Comparison of ENCODE assay signal across 17 cellular contexts in genomic region chr10:89348458-89348857, GRCh38. TPM values are rescaled to one million over a fixed set of nuclear protein-coding genes. Genes with fewer than 3 reads are reported as not detected.
DNase-seq lines count a peak whose midpoint lies in the region; ATAC-seq and TF ChIP-seq lines count a peak whose summit lies in the region.
"Had no signal": no experiment of that assay in that cellular context is flagged by ENCODE, and none has a peak within 500 bp of the region (broad histone marks: within the 10 kb centered on the region; RNA-seq: fewer than 3 reads in every experiment).

No MANE protein-coding gene starts in this region.

- H3K4me1 ChIP-seq in BLaER1 treated with 17β-estradiol and CSF1 and Interleukin-3, amounts not matched to agents 10 nM and 100 nM = peaks cover 44 to 83% (median 56%) of the 10 kb centered on the region in 10 experiments
- H3K4me1 ChIP-seq in Loucy (ENCODE audit: insufficient read depth, low read length, poor library complexity, severe bottlenecking) = peaks cover 49% of the 10 kb centered on the region
- H3K4me1 ChIP-seq in gastroesophageal sphincter = peaks cover 4 to 44% (median 23%) of the 10 kb centered on the region in 3 donors
- H3K4me1 ChIP-seq in psoas muscle = peaks cover 46% of the 10 kb centered on the region

- intact Hi-C loops in psoas muscle (cut with DNase I) = no loop called here

- H3K9ac ChIP-seq in BLaER1 treated with 17β-estradiol and CSF1 and Interleukin-3, amounts not matched to agents 10 nM and 100 nM = peak overlapping the region in 7 of 11 experiments; percentile 0 to 51 (median 30); a peak in 7 of 22 replicates
- no peak overlapping the region for H3K9ac ChIP-seq in Loucy (ENCODE audit: low read depth, low read length, poor library complexity, severe bottlenecking)

- no peak overlapping the region for H3K4me3 ChIP-seq in BLaER1 treated with 17β-estradiol and CSF1 and Interleukin-3, amounts not matched to agents 10 nM and 100 nM
- H3K4me3 ChIP-seq in Loucy (ENCODE audit: low read length, poor library complexity, severe bottlenecking) (peak overlapping the region; percentile 9), gastroesophageal sphincter (no peak overlapping the region), psoas muscle (no peak overlapping the region)
- H3K4me3 ChIP-seq: MG63 had no signal

- no peaks in the 10 kb centered on the region; the same call in 1 of the 2 replicates for H3F3A ChIP-seq in Loucy (ENCODE audit: low read depth)

- TF ChIP-seq EP300 in gastroesophageal sphincter (IDR thresholded peaks at IDR 0.05) = no peak

- H3K36me3 ChIP-seq in BLaER1 treated with 17β-estradiol and CSF1 and Interleukin-3, amounts not matched to agents 10 nM and 100 nM = no peaks in the 10 kb centered on the region
- H3K36me3 ChIP-seq in Loucy (ENCODE audit: insufficient read depth, low read length) (no peaks in the 10 kb centered on the region), gastroesophageal sphincter (no peaks in the 10 kb centered on the region), psoas muscle (ENCODE audit: insufficient read depth in 1 of 2, low read depth in 1 of 2) (no peaks in the 10 kb centered on the region)
- H3K36me3 ChIP-seq: brain microvascular endothelial cell, MG63 had no signal

- no peaks in the 10 kb centered on the region for H3K79me2 ChIP-seq in Loucy (ENCODE audit: insufficient read depth, low read length)

- peaks cover 2 to 8% (median 6%) of the 10 kb centered on the region in 11 experiments; a peak in 18 of 22 replicates for H3K9me3 ChIP-seq in BLaER1 treated with 17β-estradiol and CSF1 and Interleukin-3, amounts not matched to agents 10 nM and 100 nM (replicated peaks in 1 of 11)
- H3K9me3 ChIP-seq in Loucy (ENCODE audit: insufficient read depth, low read depth, low read length) = no peaks in the 10 kb centered on the region
- H3K9me3 ChIP-seq in gastroesophageal sphincter = no peaks in the 10 kb centered on the region
- no peaks in the 10 kb centered on the region for H3K9me3 ChIP-seq in psoas muscle
- H3K9me3 ChIP-seq: MG63 had no signal

- H3K9me2 ChIP-seq in Loucy (replicated peaks; ENCODE audit: low read depth, low read length) = no peaks in the 10 kb centered on the region

- ATAC-seq in gastroesophageal sphincter = no peak
- no peak for ATAC-seq in psoas muscle
- no peak for ATAC-seq in activated T-helper 17 cell treated with anti-CD3 and anti-CD28 coated beads, Interleukin-2, amount 50 U/mL, for 72 hours (replicated peaks)
- ATAC-seq in activated naive CD8-positive, alpha-beta T cell treated with anti-CD3 and anti-CD28 coated beads, Interleukin-2, amount 50 U/mL, for 24 hours = no peak
- ATAC-seq: SK-N-SH treated with all-trans-retinoic acid at 6 μM for 48 hours had no signal

- H2AFZ ChIP-seq in Loucy (ENCODE audit: low read length) = no peak overlapping the region

- TF ChIP-seq CTCF in Loucy (conservative IDR thresholded peaks at IDR 0.05; ENCODE audit: low read length) (no peak), gastroesophageal sphincter (IDR thresholded peaks at IDR 0.05) (no peak), psoas muscle (IDR thresholded peaks at IDR 0.05) (no peak)

- no peaks in the 10 kb centered on the region for H3K9me3 Mint-ChIP-seq in activated T-helper 17 cell treated with anti-CD3 and anti-CD28 coated beads, Interleukin-2, amount 50 U/mL, for 72 hours
- no peaks in the 10 kb centered on the region for H3K9me3 Mint-ChIP-seq in activated naive CD8-positive, alpha-beta T cell treated with anti-CD3 and anti-CD28 coated beads, Interleukin-2, amount 50 U/mL, for 24 hours
- H3K9me3 Mint-ChIP-seq: activated naive CD4-positive, alpha-beta T cell treated with anti-CD3 and anti-CD28 coated beads, Interleukin-2, amount 50 U/mL, for 24 hours had no signal

- no peak overlapping the region for H3K4me3 Mint-ChIP-seq in activated T-helper 17 cell treated with anti-CD3 and anti-CD28 coated beads, Interleukin-2, amount 50 U/mL, for 72 hours
- H3K4me3 Mint-ChIP-seq in activated naive CD8-positive, alpha-beta T cell treated with anti-CD3 and anti-CD28 coated beads, Interleukin-2, amount 50 U/mL, for 24 hours = no peak overlapping the region
- H3K4me3 Mint-ChIP-seq: activated naive CD4-positive, alpha-beta T cell treated with anti-CD3 and anti-CD28 coated beads, Interleukin-2, amount 50 U/mL, for 24 hours had no signal

- H3K4me1 Mint-ChIP-seq in activated T-helper 17 cell treated with anti-CD3 and anti-CD28 coated beads, Interleukin-2, amount 50 U/mL, for 72 hours = peaks cover 19% of the 10 kb centered on the region
- peaks cover 31% of the 10 kb centered on the region for H3K4me1 Mint-ChIP-seq in activated naive CD8-positive, alpha-beta T cell treated with anti-CD3 and anti-CD28 coated beads, Interleukin-2, amount 50 U/mL, for 24 hours

- H3K27ac Mint-ChIP-seq in activated T-helper 17 cell treated with anti-CD3 and anti-CD28 coated beads, Interleukin-2, amount 50 U/mL, for 72 hours = no peak overlapping the region
- H3K27ac Mint-ChIP-seq in activated naive CD8-positive, alpha-beta T cell treated with anti-CD3 and anti-CD28 coated beads, Interleukin-2, amount 50 U/mL, for 24 hours = no peak overlapping the region
- H3K27ac Mint-ChIP-seq: activated naive CD4-positive, alpha-beta T cell treated with anti-CD3 and anti-CD28 coated beads, Interleukin-2, amount 50 U/mL, for 24 hours had no signal

- peak overlapping the region in 8 of 11 experiments; percentile 17 to 72 (median 59); a peak in 13 of 22 replicates for H3K27ac ChIP-seq in BLaER1 treated with 17β-estradiol and CSF1 and Interleukin-3, amounts not matched to agents 10 nM and 100 nM
- H3K27ac ChIP-seq in gastroesophageal sphincter = peak overlapping the region in 3 of 4 donors; percentile 41 to 59 (median 52)
- peak overlapping the region; percentile 33 for H3K27ac ChIP-seq in psoas muscle
- H3K27ac ChIP-seq: brain microvascular endothelial cell had no signal

- 68 to 77% methylated on average over 5 of the region's 5 CpGs for WGBS in gastroesophageal sphincter (ENCODE audit: low coverage in 1 of 2), 2 donors
- 65 to 71% (median 68%) methylated on average over 5 of the region's 5 CpGs for WGBS in psoas muscle, 3 donors

- DNase-seq in psoas muscle (no peak), SKM-1 (lab: John Stamatoyannopoulos, UW; ENCODE audit: unreplicated experiment) (no peak), NCI-H146 treated with DMSO at 0.1 percent for 48 hours (lab: John Stamatoyannopoulos, UW; ENCODE audit: unreplicated experiment) (no peak)
- DNase-seq in activated naive CD8-positive, alpha-beta T cell treated with anti-CD3 and anti-CD28 coated beads, Interleukin-2, amount 50 U/mL, for 24 hours = no peak
- DNase-seq: activated CD4-positive, alpha-beta T cell treated with anti-CD3 and anti-CD28 coated beads, Interleukin-2, amount 50 U/mL, for 1 hour; brain microvascular endothelial cell; MG63; NCI-H2107; NCI-H69 had no signal

- H4K20me1 ChIP-seq in BLaER1 treated with 17β-estradiol and CSF1 and Interleukin-3, amounts not matched to agents 10 nM and 100 nM = no peaks in the 10 kb centered on the region
- H4K20me1 ChIP-seq in Loucy (ENCODE audit: insufficient read depth, low read length, poor library complexity, severe bottlenecking) = no peaks in the 10 kb centered on the region

- H3K27me3 Mint-ChIP-seq in activated T-helper 17 cell treated with anti-CD3 and anti-CD28 coated beads, Interleukin-2, amount 50 U/mL, for 72 hours = no peaks in the 10 kb centered on the region
- peaks cover 12% of the 10 kb centered on the region for H3K27me3 Mint-ChIP-seq in activated naive CD8-positive, alpha-beta T cell treated with anti-CD3 and anti-CD28 coated beads, Interleukin-2, amount 50 U/mL, for 24 hours
- H3K27me3 Mint-ChIP-seq: activated naive CD4-positive, alpha-beta T cell treated with anti-CD3 and anti-CD28 coated beads, Interleukin-2, amount 50 U/mL, for 24 hours had no signal

- TF ChIP-seq POLR2A in gastroesophageal sphincter (IDR thresholded peaks at IDR 0.05) = no peak

- H3K36me3 Mint-ChIP-seq in activated T-helper 17 cell treated with anti-CD3 and anti-CD28 coated beads, Interleukin-2, amount 50 U/mL, for 72 hours (ENCODE audit: low read depth) = no peaks in the 10 kb centered on the region
- H3K36me3 Mint-ChIP-seq in activated naive CD8-positive, alpha-beta T cell treated with anti-CD3 and anti-CD28 coated beads, Interleukin-2, amount 50 U/mL, for 24 hours (ENCODE audit: low read depth) = no peaks in the 10 kb centered on the region
- H3K36me3 Mint-ChIP-seq: activated naive CD4-positive, alpha-beta T cell treated with anti-CD3 and anti-CD28 coated beads, Interleukin-2, amount 50 U/mL, for 24 hours had no signal

- H3K27me3 ChIP-seq in BLaER1 treated with 17β-estradiol and CSF1 and Interleukin-3, amounts not matched to agents 10 nM and 100 nM = no peaks in the 10 kb centered on the region
- H3K27me3 ChIP-seq in Loucy (ENCODE audit: insufficient read depth, low read length, poor library complexity, severe bottlenecking) (no peaks in the 10 kb centered on the region), gastroesophageal sphincter (no peaks in the 10 kb centered on the region), psoas muscle (ENCODE audit: insufficient read depth in 3 of 3, low read length in 2 of 3) (no peaks in the 10 kb centered on the region)
- H3K27me3 ChIP-seq: brain microvascular endothelial cell, MG63 had no signal

- H3K4me2 ChIP-seq in BLaER1 treated with 17β-estradiol and CSF1 and Interleukin-3, amounts not matched to agents 10 nM and 100 nM = peak overlapping the region; percentile 76 to 93 (median 81)
- H3K4me2 ChIP-seq in Loucy (ENCODE audit: low read depth, low read length, poor library complexity, severe bottlenecking) = peak overlapping the region; percentile 25

RNA-seq across cellular contexts. Expression of gene IFIT3, which starts 20.7 kb away (rescaled TPM):
- 10 to 100 TPM in 2 of 4 donors, 1 to 10 TPM in 2; 8.1 to 15.5 (median 11.9) TPM for total RNA-seq in gastroesophageal sphincter
- 1 to 10 TPM; 2.7 to 7.1 (median 5.5) TPM for total RNA-seq in psoas muscle
- polyA plus RNA-seq in psoas muscle = 1 to 10 TPM; 2.0 to 4.6 (median 2.6) TPM
- 1 to 10 TPM; 2.5 to 4.3 TPM for total RNA-seq in activated T-helper 17 cell treated with anti-CD3 and anti-CD28 coated beads, Interleukin-2, amount 50 U/mL, for 72 hours

RNA-seq across cellular contexts. Expression of gene IFIT1B, which starts 29.4 kb away (rescaled TPM):
- total RNA-seq in gastroesophageal sphincter (not detected), psoas muscle (1 to 10 TPM in 1 of 4 donors, not detected in 3; 1.4 TPM)
- polyA plus RNA-seq in psoas muscle = not detected
- not detected for total RNA-seq in activated T-helper 17 cell treated with anti-CD3 and anti-CD28 coated beads, Interleukin-2, amount 50 U/mL, for 72 hours
- total RNA-seq: HT1080 had no signal
- polyA plus RNA-seq: fibroblast of lung had no signal

RNA-seq across cellular contexts. Expression of gene IFIT1, which starts 44.0 kb away (rescaled TPM):
- total RNA-seq in gastroesophageal sphincter (10 to 100 TPM; 10.3 to 16.5 (median 15.2) TPM), psoas muscle (10 to 100 TPM in 1 of 4 donors, 1 to 10 TPM in 3; 1.6 to 22.5 (median 4.3) TPM)
- polyA plus RNA-seq in psoas muscle = 1 to 10 TPM; 1.8 to 4.2 (median 2.7) TPM
- total RNA-seq in activated T-helper 17 cell treated with anti-CD3 and anti-CD28 coated beads, Interleukin-2, amount 50 U/mL, for 72 hours = under 1 TPM; 0.58 to 0.84 TPM

RNA-seq across cellular contexts. Expression of gene IFIT2, which starts 46.6 kb away (rescaled TPM):
- total RNA-seq in gastroesophageal sphincter (1 to 10 TPM; 3.2 to 5.3 (median 3.8) TPM), psoas muscle (1 to 10 TPM; 1.2 to 4.2 (median 1.6) TPM)
- polyA plus RNA-seq in psoas muscle = 1 to 10 TPM; 1.2 to 1.4 (median 1.3) TPM
- total RNA-seq in activated T-helper 17 cell treated with anti-CD3 and anti-CD28 coated beads, Interleukin-2, amount 50 U/mL, for 72 hours = 1 to 10 TPM; 2.0 to 3.2 TPM
